In the genomic region with DNA sequence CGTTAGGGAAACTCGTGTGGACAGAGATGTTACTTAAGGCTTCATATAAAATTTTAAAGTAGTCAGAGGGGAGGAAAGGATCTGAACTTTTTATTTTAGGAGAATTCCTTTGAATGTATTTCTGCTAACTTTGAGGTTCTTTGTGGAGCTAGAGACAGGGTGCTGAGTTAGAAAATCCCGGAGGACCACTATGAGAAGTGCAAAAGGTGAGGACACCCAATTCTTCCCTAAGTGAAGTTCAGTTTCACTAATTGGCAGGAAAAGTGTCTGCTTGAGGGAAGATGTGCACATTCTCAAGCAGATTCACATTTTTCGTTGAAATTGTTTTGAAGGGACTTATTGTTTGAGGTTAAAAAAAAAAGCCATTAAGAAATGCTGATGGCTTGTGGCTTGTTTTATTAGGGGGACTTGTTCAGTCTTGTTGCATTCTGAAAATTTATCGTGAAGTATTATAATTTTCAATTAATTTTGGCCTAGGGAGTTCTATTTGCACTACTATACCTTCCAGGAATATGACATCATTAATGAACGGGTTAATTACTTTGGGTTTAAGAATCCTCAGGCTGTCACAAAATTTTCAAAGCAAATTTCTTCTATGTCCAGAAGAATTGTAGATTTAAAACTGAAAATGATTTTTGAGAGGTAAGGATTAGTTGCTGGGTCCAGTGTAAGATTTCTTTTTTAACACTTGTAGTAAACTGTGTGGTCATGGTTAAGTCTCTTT, we compare ENCODE assay signal across 8 cellular contexts.
DNase-seq lines count a peak whose midpoint lies in the region; ATAC-seq lines count a peak whose summit lies in the region.

No MANE protein-coding gene starts in this region.

- no peaks in the 10 kb centered on the region for H3K36me3 ChIP-seq in HUES6 (ENCODE audit: control insufficient read depth, insufficient read depth, low read length)
- H3K36me3 ChIP-seq in muscle layer of duodenum (ENCODE audit: control insufficient read depth in 1 of 2, insufficient read depth in 2 of 2, low read length in 2 of 2): peaks cover 0 to 6% of the 10 kb centered on the region in 2 donors

- intact Hi-C loops in posterior cingulate gyrus (cut with DNase I): loop anchor here (5.0 kb wide), 2 partner anchors 48 to 87 kb away; no protein-coding TSS in a partner anchor

- ATAC-seq in central memory CD8-positive, alpha-beta T cell (replicated peaks; ENCODE audit: extremely low read depth, poor library complexity, severe bottlenecking): no peak
- ATAC-seq in HG03439 (IDR thresholded peaks at IDR 0.05; ENCODE audit: unreplicated experiment) (no peak), HG02588 (IDR thresholded peaks at IDR 0.05; ENCODE audit: unreplicated experiment) (no peak)

- H3K4me1 ChIP-seq in HUES6 (ENCODE audit: control insufficient read depth, insufficient read depth, low read length) (peaks cover 27% of the 10 kb centered on the region), muscle layer of duodenum (ENCODE audit: control insufficient read depth in 1 of 2, insufficient read depth in 2 of 2, low read length in 2 of 2) (peaks cover 18 to 41% of the 10 kb centered on the region in 2 donors)

- peaks cover 17% of the 10 kb centered on the region for H3K36me3 Mint-ChIP-seq in central memory CD8-positive, alpha-beta T cell (ENCODE audit: insufficient read depth)

- H3K27ac Mint-ChIP-seq in central memory CD8-positive, alpha-beta T cell (ENCODE audit: low read depth): peak overlapping the region; percentile 91

- H3K4me3 ChIP-seq in HUES6 (ENCODE audit: low read depth, low read length) (peak overlapping the region; percentile 98), muscle layer of duodenum (ENCODE audit: low read depth in 1 of 2, low read length in 2 of 2) (peak overlapping the region; percentile 93 to 95)

- peaks cover 53% of the 10 kb centered on the region for H3K4me1 Mint-ChIP-seq in central memory CD8-positive, alpha-beta T cell

- H3K9me3 Mint-ChIP-seq in central memory CD8-positive, alpha-beta T cell: no peaks in the 10 kb centered on the region

- H3K27ac ChIP-seq in HUES6 (ENCODE audit: low read depth, low read length): peak overlapping the region; percentile 64; the same call in 1 of the 2 replicates
- H3K27ac ChIP-seq in muscle layer of duodenum (ENCODE audit: low read length): peak overlapping the region; percentile 94

- H3K27me3 ChIP-seq in HUES6 (ENCODE audit: control insufficient read depth, insufficient read depth, low read length): no peaks in the 10 kb centered on the region
- H3K27me3 ChIP-seq in muscle layer of duodenum (ENCODE audit: low read depth, low read length): no peaks in the 10 kb centered on the region

- in situ Hi-C loops in ACHN (cut with HindIII; ENCODE audit: low pct_ligation_motif_present, low pct_unique_long_range_greater_than_20kb, low sequenced_read_pairs): no loop called here

- DNase-seq in ACHN: peak; percentile 2
- DNase-seq in central memory CD8-positive, alpha-beta T cell (ENCODE audit: low spot score in 2 of 2): no peak
- no peak for DNase-seq in posterior cingulate gyrus
- DNase-seq in NCI-H345 treated with DMSO at 0.1 percent for 48 hours (lab: John Stamatoyannopoulos, UW; ENCODE audit: unreplicated experiment): no peak

- no peaks in the 10 kb centered on the region for H3K27me3 Mint-ChIP-seq in central memory CD8-positive, alpha-beta T cell

- peak overlapping the region; percentile 87 for H3K9ac ChIP-seq in HUES6 (ENCODE audit: low read length)

- H3K4me3 Mint-ChIP-seq in central memory CD8-positive, alpha-beta T cell: peak overlapping the region; percentile 93

- no peaks in the 10 kb centered on the region for H3K9me3 ChIP-seq in HUES6 (ENCODE audit: control insufficient read depth, insufficient read depth, low read depth, low read length)
- H3K9me3 ChIP-seq in muscle layer of duodenum (ENCODE audit: control insufficient read depth in 1 of 2, low read length in 2 of 2): no peaks in the 10 kb centered on the region
